In the genomic region with DNA sequence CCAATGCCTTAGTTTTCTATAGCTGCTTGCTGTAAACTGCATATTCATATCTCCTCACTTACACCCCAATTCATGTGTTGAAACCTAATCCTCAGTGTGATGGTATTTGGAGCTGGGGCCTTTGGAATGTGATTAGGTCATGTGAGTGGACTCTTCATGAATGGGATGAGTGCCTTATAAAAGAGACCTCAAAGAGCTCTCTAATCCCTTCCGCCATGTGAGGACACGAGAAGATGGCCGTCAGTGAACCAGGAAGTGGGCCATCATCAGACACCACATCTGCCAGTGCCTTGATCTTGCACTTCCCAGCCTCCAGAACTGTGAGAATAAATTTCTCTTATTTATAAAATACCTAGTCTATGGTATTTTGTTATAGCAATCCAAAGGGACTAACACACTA, we compare ENCODE assay signal across 21 cellular contexts.
"Had no signal": no experiment of that assay in that cellular context is flagged by ENCODE, and none has a peak within 500 bp of the region (broad histone marks: within the 10 kb centered on the region; RNA-seq: fewer than 3 reads in every experiment).

No MANE protein-coding gene starts in this region.

- DNase-seq: activated CD4-positive, alpha-beta T cell treated with anti-CD3 and anti-CD28 coated beads, Interleukin-2, amount 10 ng/mL, durations not matched to agents 24 days and 14 days; activated CD4-positive, CD25-positive, alpha-beta regulatory T cell; activated CD8-positive, alpha-beta T cell treated with anti-CD3 and anti-CD28 coated beads, Interleukin-2, amount 10 ng/mL, durations not matched to agents 7 days and 5 days; activated effector memory CD4-positive, alpha-beta T cell treated with Interleukin-2 at 50 U/mL for 16 hours; activated T-cell treated with anti-CD3 and anti-CD28 coated beads, Interleukin-2, amount 50 U/mL, for 48 hours; adrenal gland; effector CD4-positive, alpha-beta T cell; gastrocnemius medialis; heart right ventricle; left cardiac atrium; mesenchymal stem cell; naive thymus-derived CD8-positive, alpha-beta T cell; pancreas; right lobe of liver; stimulated activated CD4-positive, alpha-beta T cell treated with anti-CD3 and anti-CD28 coated beads, Interleukin-4, amount 100 ng/mL, for 24 hours; upper lobe of right lung had no signal

- ATAC-seq: activated CD8-positive, alpha-beta T cell treated with anti-CD3 and anti-CD28 coated beads, Interleukin-2, amount 10 ng/mL, durations not matched to agents 7 days and 5 days; activated naive CD4-positive, alpha-beta T cell treated with anti-CD3 and anti-CD28 coated beads, Interleukin-2, amount 50 U/mL, for 72 hours; gastrocnemius medialis; heart right ventricle; left cardiac atrium; naive thymus-derived CD8-positive, alpha-beta T cell; pancreas; right lobe of liver; stimulated activated memory B cell treated with anti-CD40 and anti-IgM and Interleukin-4, amounts not matched to agents 10 μg/mL and 1 μg/mL and 100 μg/mL, for 72 hours had no signal

- H3K4me1 ChIP-seq: adrenal gland, breast epithelium, gastrocnemius medialis, heart right ventricle, pancreas, right lobe of liver, upper lobe of right lung had no signal

- H3K4me2 ChIP-seq: smooth muscle cell had no signal

- H3K9me3 ChIP-seq: adrenal gland, breast epithelium, gastrocnemius medialis, pancreas, right lobe of liver, thoracic aorta, upper lobe of right lung had no signal

- H3K27me3 ChIP-seq: adrenal gland, breast epithelium, gastrocnemius medialis, heart right ventricle, pancreas, right lobe of liver, upper lobe of right lung had no signal

- H3K4me3 ChIP-seq: adrenal gland, breast epithelium, gastrocnemius medialis, heart right ventricle, pancreas, right lobe of liver, smooth muscle cell, thoracic aorta, upper lobe of right lung had no signal

- H3K36me3 ChIP-seq: adrenal gland, breast epithelium, gastrocnemius medialis, pancreas, thoracic aorta, upper lobe of right lung had no signal

- H3K27ac ChIP-seq: adrenal gland, breast epithelium, gastrocnemius medialis, heart right ventricle, pancreas, right lobe of liver, thoracic aorta, upper lobe of right lung had no signal
